In genomic region chr7:568031-568680, GRCh38 we compare ENCODE assay signal across 14 cellular contexts.
"Had no signal": no experiment of that assay in that cellular context is flagged by ENCODE, and none has a peak within 500 bp of the region (broad histone marks: within the 10 kb centered on the region; RNA-seq: fewer than 3 reads in every experiment).

No MANE protein-coding gene starts in this region.

- H3K27me3 ChIP-seq: cardiac muscle cell, transverse colon had no signal

- H3K4me3 Mint-ChIP-seq: activated CD4-positive, alpha-beta T cell treated with anti-CD3 and anti-CD28 coated beads for 36 hours; activated CD8-positive, alpha-beta T cell treated with anti-CD3 and anti-CD28 coated beads, Interleukin-2, amount 10 ng/mL, durations not matched to agents 7 days and 5 days; natural killer cell treated with Interleukin-12 subunit alpha and Interleukin-12 subunit beta and Interleukin-15 and Interleukin-18, amount 100 ng/mL, for 72 hours; stimulated activated effector memory CD8-positive, alpha-beta T cell treated with anti-CD3 and anti-CD28 coated beads, Interleukin-12 subunit alpha, Interleukin-12 subunit beta, amount 100 ng/mL, for 72 hours had no signal

- H3K36me3 ChIP-seq: cardiac muscle cell, transverse colon had no signal

- H3K27me3 Mint-ChIP-seq: activated CD4-positive, alpha-beta T cell treated with anti-CD3 and anti-CD28 coated beads for 36 hours; natural killer cell treated with Interleukin-12 subunit alpha and Interleukin-12 subunit beta and Interleukin-15 and Interleukin-18, amount 100 ng/mL, for 72 hours had no signal

- H3K9ac ChIP-seq: SK-N-SH had no signal

- H3K9me3 ChIP-seq: mucosa of descending colon, SK-N-SH, transverse colon had no signal

- H3K4me2 ChIP-seq: SK-N-SH had no signal

- H3K4me3 ChIP-seq: cardiac muscle cell, mucosa of descending colon, transverse colon had no signal

- H3K4me1 ChIP-seq: transverse colon had no signal

- H3K27ac ChIP-seq: cardiac muscle cell, VCaP had no signal

- ATAC-seq: activated CD4-positive, alpha-beta T cell treated with anti-CD3 and anti-CD28 coated beads for 36 hours; activated CD8-positive, alpha-beta T cell treated with anti-CD3 and anti-CD28 coated beads, Interleukin-2, amount 10 ng/mL, durations not matched to agents 7 days and 5 days; mucosa of descending colon; natural killer cell treated with Interleukin-12 subunit alpha and Interleukin-12 subunit beta and Interleukin-15 and Interleukin-18, amount 100 ng/mL, for 72 hours; stimulated activated effector memory CD8-positive, alpha-beta T cell treated with anti-CD3 and anti-CD28 coated beads, Interleukin-12 subunit alpha, Interleukin-12 subunit beta, amount 100 ng/mL, for 72 hours had no signal

- H3K27ac Mint-ChIP-seq: activated CD4-positive, alpha-beta T cell treated with anti-CD3 and anti-CD28 coated beads for 36 hours; activated CD8-positive, alpha-beta T cell treated with anti-CD3 and anti-CD28 coated beads, Interleukin-2, amount 10 ng/mL, durations not matched to agents 7 days and 5 days; natural killer cell treated with Interleukin-12 subunit alpha and Interleukin-12 subunit beta and Interleukin-15 and Interleukin-18, amount 100 ng/mL, for 72 hours; stimulated activated effector memory CD8-positive, alpha-beta T cell treated with anti-CD3 and anti-CD28 coated beads, Interleukin-12 subunit alpha, Interleukin-12 subunit beta, amount 100 ng/mL, for 72 hours had no signal

- H3K36me3 Mint-ChIP-seq: natural killer cell treated with Interleukin-12 subunit alpha and Interleukin-12 subunit beta and Interleukin-15 and Interleukin-18, amount 100 ng/mL, for 72 hours; stimulated activated effector memory CD8-positive, alpha-beta T cell treated with anti-CD3 and anti-CD28 coated beads, Interleukin-12 subunit alpha, Interleukin-12 subunit beta, amount 100 ng/mL, for 72 hours had no signal

- H3K4me1 Mint-ChIP-seq: activated CD4-positive, alpha-beta T cell treated with anti-CD3 and anti-CD28 coated beads for 36 hours; stimulated activated effector memory CD8-positive, alpha-beta T cell treated with anti-CD3 and anti-CD28 coated beads, Interleukin-12 subunit alpha, Interleukin-12 subunit beta, amount 100 ng/mL, for 72 hours had no signal

- H3K9me3 Mint-ChIP-seq: natural killer cell treated with Interleukin-12 subunit alpha and Interleukin-12 subunit beta and Interleukin-15 and Interleukin-18, amount 100 ng/mL, for 72 hours; stimulated activated effector memory CD8-positive, alpha-beta T cell treated with anti-CD3 and anti-CD28 coated beads, Interleukin-12 subunit alpha, Interleukin-12 subunit beta, amount 100 ng/mL, for 72 hours had no signal

- DNase-seq: activated CD4-positive, alpha-beta T cell treated with anti-CD3 and anti-CD28 coated beads for 36 hours; activated CD8-positive, alpha-beta memory T cell treated with anti-CD3 and anti-CD28 coated beads, Interleukin-2, amount 50 U/mL, for 48 hours; activated CD8-positive, alpha-beta T cell treated with anti-CD3 and anti-CD28 coated beads, Interleukin-2, amount 10 ng/mL, durations not matched to agents 7 days and 5 days; activated naive CD4-positive, alpha-beta T cell; effector CD4-positive, alpha-beta T cell; kidney glomerular epithelial cell; mucosa of descending colon; SK-N-SH; T-helper 1 cell; transverse colon had no signal
